27 cellular contexts compared by ENCODE assay signal in the genomic region with DNA sequence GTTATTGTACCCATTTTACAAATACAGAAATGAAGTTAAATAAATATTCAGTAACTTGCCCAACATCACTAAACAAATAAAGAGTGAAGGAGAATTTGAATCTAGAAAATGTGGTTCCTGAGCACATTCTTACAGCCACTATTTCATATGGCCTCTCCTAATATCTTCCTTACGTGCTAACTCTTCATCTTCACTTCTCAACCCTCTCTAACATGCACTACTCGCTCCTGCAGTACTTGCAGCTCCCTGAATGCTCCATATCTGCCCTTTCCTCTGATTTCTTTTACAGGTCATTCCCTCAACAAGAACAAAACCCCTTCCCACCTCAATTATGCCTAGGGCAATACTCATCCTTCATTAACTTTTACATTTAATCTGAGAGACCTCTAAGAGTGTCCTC.
"Had no signal": no experiment of that assay in that cellular context is flagged by ENCODE, and none has a peak within 500 bp of the region (broad histone marks: within the 10 kb centered on the region; RNA-seq: fewer than 3 reads in every experiment).

No MANE protein-coding gene starts in this region.

- H3K4me3 ChIP-seq: adrenal gland, ascending aorta, breast epithelium, colonic mucosa, dorsolateral prefrontal cortex, lung, right lobe of liver, skin epidermis, tibial nerve had no signal

- FAIRE-seq: endothelial cell of umbilical vein, kidney, urothelium cell line had no signal

- DNase-seq: activated B cell treated with CpG ODN at 0.5 μM for 24 hours; activated CD4-positive, alpha-beta T cell treated with anti-CD3 and anti-CD28 coated beads for 36 hours; activated CD4-positive, alpha-beta T cell treated with anti-CD3 and anti-CD28 coated beads, Interleukin-2, amount 50 U/mL, for 4 hours; activated CD8-positive, alpha-beta memory T cell treated with anti-CD3 and anti-CD28 coated beads for 24 hours; activated CD8-positive, alpha-beta memory T cell treated with anti-CD3 and anti-CD28 coated beads, Interleukin-2, amount 50 U/mL, for 48 hours; activated naive CD4-positive, alpha-beta T cell; activated T-cell treated with anti-CD3 and anti-CD28 coated beads, Interleukin-2, amount 50 U/mL, for 4 hours; adrenal gland; colonic mucosa; dorsolateral prefrontal cortex; effector memory CD8-positive, alpha-beta T cell; foreskin melanocyte; kidney; naive B cell; occipital lobe; right lobe of liver; stimulated activated CD4-positive, alpha-beta T cell treated with anti-CD3 and anti-CD28 coated beads, Interleukin-1b, Interleukin-23, amount 100 ng/mL, for 48 hours; stimulated activated naive CD8-positive, alpha-beta T cell treated with anti-CD3 and anti-CD28 coated beads, Interleukin-15, amount 100 ng/mL, for 72 hours had no signal

- ATAC-seq: activated CD4-positive, alpha-beta T cell treated with anti-CD3 and anti-CD28 coated beads for 36 hours; activated T-cell treated with anti-CD3 and anti-CD28 coated beads, Interleukin-2, amount 50 U/mL, for 4 hours; effector memory CD8-positive, alpha-beta T cell; esophagus mucosa; right lobe of liver; stimulated activated effector memory CD8-positive, alpha-beta T cell treated with anti-CD3 and anti-CD28 coated beads, Interleukin-12 subunit alpha, Interleukin-12 subunit beta, amount 100 ng/mL, for 72 hours; stimulated activated naive CD8-positive, alpha-beta T cell treated with anti-CD3 and anti-CD28 coated beads, Interleukin-15, amount 100 ng/mL, for 72 hours had no signal

- H3K27me3 ChIP-seq: adrenal gland, ascending aorta, breast epithelium, colonic mucosa, dorsolateral prefrontal cortex, right lobe of liver, tibial nerve had no signal

- H3K36me3 ChIP-seq: adrenal gland, ascending aorta, breast epithelium, colonic mucosa, right lobe of liver, tibial nerve had no signal

- H3K4me1 ChIP-seq: adrenal gland, ascending aorta, breast epithelium, colonic mucosa, right lobe of liver, tibial nerve had no signal

- H3K27ac ChIP-seq: adrenal gland, ascending aorta, breast epithelium, colonic mucosa, dorsolateral prefrontal cortex, right lobe of liver, skin epidermis, tibial nerve had no signal

- H3K9me3 ChIP-seq: adrenal gland, ascending aorta, breast epithelium, colonic mucosa, right lobe of liver, tibial nerve had no signal
